1 cellular context compared by ENCODE assay signal in the genomic region with DNA sequence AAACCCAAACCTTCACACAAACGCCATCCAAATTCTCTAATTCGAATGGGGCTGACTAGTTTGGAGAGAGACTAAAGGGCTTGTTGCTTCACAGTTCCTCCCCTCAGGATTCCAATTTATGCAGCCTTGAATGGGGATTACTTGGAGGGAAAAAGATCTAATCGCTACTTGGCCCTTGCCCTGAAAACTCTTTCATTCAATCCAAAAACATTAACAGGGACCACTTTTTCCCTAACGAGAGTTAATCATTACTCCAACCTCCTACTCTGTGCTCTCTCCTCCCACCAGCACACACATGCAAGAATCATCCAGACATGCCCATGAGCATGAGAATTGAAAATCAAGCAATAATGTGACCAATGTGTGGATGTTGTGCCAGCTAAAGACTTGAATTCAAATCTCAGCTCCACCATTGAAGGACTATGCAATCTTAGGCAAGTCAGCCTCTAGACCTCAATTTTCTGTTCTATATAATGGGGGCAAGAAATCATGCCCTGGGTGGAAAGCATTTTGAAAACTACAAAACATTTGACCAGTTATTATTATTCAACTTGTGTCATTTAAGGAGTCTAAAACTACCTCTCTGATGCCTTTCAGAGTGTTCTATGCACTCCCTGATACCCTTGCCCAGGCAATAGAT.
TF ChIP-seq lines count a peak whose summit lies in the region.

No MANE protein-coding gene starts in this region.

TF ChIP-seq in HepG2, 621 proteins besides CTCF, POLR2A, EP300 and RAD21 (continued from another document and continues in another):
- TF ChIP-seq, protein P1, sequence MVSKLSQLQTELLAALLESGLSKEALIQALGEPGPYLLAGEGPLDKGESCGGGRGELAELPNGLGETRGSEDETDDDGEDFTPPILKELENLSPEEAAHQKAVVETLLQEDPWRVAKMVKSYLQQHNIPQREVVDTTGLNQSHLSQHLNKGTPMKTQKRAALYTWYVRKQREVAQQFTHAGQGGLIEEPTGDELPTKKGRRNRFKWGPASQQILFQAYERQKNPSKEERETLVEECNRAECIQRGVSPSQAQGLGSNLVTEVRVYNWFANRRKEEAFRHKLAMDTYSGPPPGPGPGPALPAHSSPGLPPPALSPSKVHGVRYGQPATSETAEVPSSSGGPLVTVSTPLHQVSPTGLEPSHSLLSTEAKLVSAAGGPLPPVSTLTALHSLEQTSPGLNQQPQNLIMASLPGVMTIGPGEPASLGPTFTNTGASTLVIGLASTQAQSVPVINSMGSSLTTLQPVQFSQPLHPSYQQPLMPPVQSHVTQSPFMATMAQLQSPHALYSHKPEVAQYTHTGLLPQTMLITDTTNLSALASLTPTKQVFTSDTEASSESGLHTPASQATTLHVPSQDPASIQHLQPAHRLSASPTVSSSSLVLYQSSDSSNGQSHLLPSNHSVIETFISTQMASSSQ (IDR thresholded peaks at IDR 0.05; ENCODE audit: low read depth), result peak; percentile 90
- TF ChIP-seq, protein P1 (CRISPR knock-in tag; IDR thresholded peaks at IDR 0.05; ENCODE audit: borderline replicate concordance), result peak; percentile 94
- TF ChIP-seq RCOR2 (CRISPR knock-in tag; IDR thresholded peaks at IDR 0.05), result peak; percentile 51; the same call in 1 of the 2 replicates
- peak; percentile 92 for TF ChIP-seq ZNF629 (CRISPR knock-in tag; conservative IDR thresholded peaks at IDR 0.05)
- TF ChIP-seq ZNF530 (CRISPR knock-in tag; IDR thresholded peaks at IDR 0.05; ENCODE audit: low read depth), result no peak
- 0 out of 2 replicates have a peak, but pooled peaks have one; percentile 53 for TF ChIP-seq TCF7 (IDR thresholded peaks at IDR 0.05; ENCODE audit: low read depth)
- TF ChIP-seq, protein P2, sequence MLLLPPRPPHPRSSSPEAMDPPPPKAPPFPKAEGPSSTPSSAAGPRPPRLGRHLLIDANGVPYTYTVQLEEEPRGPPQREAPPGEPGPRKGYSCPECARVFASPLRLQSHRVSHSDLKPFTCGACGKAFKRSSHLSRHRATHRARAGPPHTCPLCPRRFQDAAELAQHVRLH (CRISPR knock-in tag; IDR thresholded peaks at IDR 0.05; ENCODE audit: borderline replicate concordance, low read depth), result no peak
- TF ChIP-seq HNF4G (IDR thresholded peaks at IDR 0.05; ENCODE audit: borderline replicate concordance, low read depth, low read length), result peak; percentile 34; the same call in 1 of the 2 replicates
- no peak for TF ChIP-seq HNF4G (CRISPR knock-in tag; IDR thresholded peaks at IDR 0.05; ENCODE audit: borderline replicate concordance, low read depth)
- TF ChIP-seq ZNF761 (CRISPR knock-in tag; conservative IDR thresholded peaks at IDR 0.05), result no peak
- no peak for TF ChIP-seq YEATS4 (CRISPR knock-in tag; IDR thresholded peaks at IDR 0.05; ENCODE audit: borderline replicate concordance)
- TF ChIP-seq ZNF558 (CRISPR knock-in tag; IDR thresholded peaks at IDR 0.05; ENCODE audit: borderline replicate concordance), result no peak
- peak; percentile 70 for TF ChIP-seq PITX1 (CRISPR knock-in tag; IDR thresholded peaks at IDR 0.05)
- TF ChIP-seq ZNF20 (CRISPR knock-in tag; IDR thresholded peaks at IDR 0.05), result no peak
- TF ChIP-seq NR2F6 (IDR thresholded peaks at IDR 0.05), result 0 out of 2 replicates have a peak, but pooled peaks have one; percentile 48
- TF ChIP-seq NR2F6 (CRISPR knock-in tag; IDR thresholded peaks at IDR 0.05), result peak; percentile 42; the same call in 1 of the 2 replicates
- TF ChIP-seq NFATC3 (CRISPR knock-in tag; IDR thresholded peaks at IDR 0.05), result no peak
- TF ChIP-seq, protein P3, sequence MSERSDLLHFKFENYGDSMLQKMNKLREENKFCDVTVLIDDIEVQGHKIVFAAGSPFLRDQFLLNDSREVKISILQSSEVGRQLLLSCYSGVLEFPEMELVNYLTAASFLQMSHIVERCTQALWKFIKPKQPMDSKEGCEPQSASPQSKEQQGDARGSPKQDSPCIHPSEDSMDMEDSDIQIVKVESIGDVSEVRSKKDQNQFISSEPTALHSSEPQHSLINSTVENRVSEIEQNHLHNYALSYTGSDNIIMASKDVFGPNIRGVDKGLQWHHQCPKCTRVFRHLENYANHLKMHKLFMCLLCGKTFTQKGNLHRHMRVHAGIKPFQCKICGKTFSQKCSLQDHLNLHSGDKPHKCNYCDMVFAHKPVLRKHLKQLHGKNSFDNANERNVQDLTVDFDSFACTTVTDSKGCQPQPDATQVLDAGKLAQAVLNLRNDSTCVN (CRISPR knock-in tag; IDR thresholded peaks at IDR 0.05; ENCODE audit: borderline replicate concordance), result no peak
- TF ChIP-seq ZNF83 (CRISPR knock-in tag; IDR thresholded peaks at IDR 0.05; ENCODE audit: borderline replicate concordance), result no peak
- TF ChIP-seq, protein P4, sequence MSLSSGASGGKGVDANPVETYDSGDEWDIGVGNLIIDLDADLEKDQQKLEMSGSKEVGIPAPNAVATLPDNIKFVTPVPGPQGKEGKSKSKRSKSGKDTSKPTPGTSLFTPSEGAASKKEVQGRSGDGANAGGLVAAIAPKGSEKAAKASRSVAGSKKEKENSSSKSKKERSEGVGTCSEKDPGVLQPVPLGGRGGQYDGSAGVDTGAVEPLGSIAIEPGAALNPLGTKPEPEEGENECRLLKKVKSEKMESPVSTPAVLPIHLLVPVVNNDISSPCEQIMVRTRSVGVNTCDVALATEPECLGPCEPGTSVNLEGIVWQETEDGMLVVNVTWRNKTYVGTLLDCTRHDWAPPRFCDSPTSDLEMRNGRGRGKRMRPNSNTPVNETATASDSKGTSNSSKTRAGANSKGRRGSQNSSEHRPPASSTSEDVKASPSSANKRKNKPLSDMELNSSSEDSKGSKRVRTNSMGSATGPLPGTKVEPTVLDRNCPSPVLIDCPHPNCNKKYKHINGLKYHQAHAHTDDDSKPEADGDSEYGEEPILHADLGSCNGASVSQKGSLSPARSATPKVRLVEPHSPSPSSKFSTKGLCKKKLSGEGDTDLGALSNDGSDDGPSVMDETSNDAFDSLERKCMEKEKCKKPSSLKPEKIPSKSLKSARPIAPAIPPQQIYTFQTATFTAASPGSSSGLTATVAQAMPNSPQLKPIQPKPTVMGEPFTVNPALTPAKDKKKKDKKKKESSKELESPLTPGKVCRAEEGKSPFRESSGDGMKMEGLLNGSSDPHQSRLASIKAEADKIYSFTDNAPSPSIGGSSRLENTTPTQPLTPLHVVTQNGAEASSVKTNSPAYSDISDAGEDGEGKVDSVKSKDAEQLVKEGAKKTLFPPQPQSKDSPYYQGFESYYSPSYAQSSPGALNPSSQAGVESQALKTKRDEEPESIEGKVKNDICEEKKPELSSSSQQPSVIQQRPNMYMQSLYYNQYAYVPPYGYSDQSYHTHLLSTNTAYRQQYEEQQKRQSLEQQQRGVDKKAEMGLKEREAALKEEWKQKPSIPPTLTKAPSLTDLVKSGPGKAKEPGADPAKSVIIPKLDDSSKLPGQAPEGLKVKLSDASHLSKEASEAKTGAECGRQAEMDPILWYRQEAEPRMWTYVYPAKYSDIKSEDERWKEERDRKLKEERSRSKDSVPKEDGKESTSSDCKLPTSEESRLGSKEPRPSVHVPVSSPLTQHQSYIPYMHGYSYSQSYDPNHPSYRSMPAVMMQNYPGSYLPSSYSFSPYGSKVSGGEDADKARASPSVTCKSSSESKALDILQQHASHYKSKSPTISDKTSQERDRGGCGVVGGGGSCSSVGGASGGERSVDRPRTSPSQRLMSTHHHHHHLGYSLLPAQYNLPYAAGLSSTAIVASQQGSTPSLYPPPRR (CRISPR knock-in tag; IDR thresholded peaks at IDR 0.05; ENCODE audit: borderline replicate concordance), result peak; percentile 33; the same call in 1 of the 2 replicates
- no peak for TF ChIP-seq HNRNPUL1 (IDR thresholded peaks at IDR 0.05; ENCODE audit: low read depth, low read length)
- TF ChIP-seq, protein P5, sequence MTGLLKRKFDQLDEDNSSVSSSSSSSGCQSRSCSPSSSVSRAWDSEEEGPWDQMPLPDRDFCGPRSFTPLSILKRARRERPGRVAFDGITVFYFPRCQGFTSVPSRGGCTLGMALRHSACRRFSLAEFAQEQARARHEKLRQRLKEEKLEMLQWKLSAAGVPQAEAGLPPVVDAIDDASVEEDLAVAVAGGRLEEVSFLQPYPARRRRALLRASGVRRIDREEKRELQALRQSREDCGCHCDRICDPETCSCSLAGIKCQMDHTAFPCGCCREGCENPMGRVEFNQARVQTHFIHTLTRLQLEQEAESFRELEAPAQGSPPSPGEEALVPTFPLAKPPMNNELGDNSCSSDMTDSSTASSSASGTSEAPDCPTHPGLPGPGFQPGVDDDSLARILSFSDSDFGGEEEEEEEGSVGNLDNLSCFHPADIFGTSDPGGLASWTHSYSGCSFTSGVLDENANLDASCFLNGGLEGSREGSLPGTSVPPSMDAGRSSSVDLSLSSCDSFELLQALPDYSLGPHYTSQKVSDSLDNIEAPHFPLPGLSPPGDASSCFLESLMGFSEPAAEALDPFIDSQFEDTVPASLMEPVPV (CRISPR knock-in tag; IDR thresholded peaks at IDR 0.05), result no peak
- peak; percentile 28; the same call in 1 of the 2 replicates for TF ChIP-seq BCL6 (CRISPR knock-in tag; IDR thresholded peaks at IDR 0.05)
- TF ChIP-seq, protein P6, sequence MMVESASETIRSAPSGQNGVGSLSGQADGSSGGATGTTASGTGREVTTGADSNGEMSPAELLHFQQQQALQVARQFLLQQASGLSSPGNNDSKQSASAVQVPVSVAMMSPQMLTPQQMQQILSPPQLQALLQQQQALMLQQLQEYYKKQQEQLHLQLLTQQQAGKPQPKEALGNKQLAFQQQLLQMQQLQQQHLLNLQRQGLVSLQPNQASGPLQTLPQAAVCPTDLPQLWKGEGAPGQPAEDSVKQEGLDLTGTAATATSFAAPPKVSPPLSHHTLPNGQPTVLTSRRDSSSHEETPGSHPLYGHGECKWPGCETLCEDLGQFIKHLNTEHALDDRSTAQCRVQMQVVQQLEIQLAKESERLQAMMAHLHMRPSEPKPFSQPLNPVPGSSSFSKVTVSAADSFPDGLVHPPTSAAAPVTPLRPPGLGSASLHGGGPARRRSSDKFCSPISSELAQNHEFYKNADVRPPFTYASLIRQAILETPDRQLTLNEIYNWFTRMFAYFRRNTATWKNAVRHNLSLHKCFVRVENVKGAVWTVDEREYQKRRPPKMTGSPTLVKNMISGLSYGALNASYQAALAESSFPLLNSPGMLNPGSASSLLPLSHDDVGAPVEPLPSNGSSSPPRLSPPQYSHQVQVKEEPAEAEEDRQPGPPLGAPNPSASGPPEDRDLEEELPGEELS (CRISPR knock-in tag; IDR thresholded peaks at IDR 0.05), result peak; percentile 42; the same call in 1 of the 2 replicates
- TF ChIP-seq ZMYM3 (CRISPR knock-in tag; IDR thresholded peaks at IDR 0.05), result peak; percentile 46; the same call in 1 of the 2 replicates
- peak; percentile 94 for TF ChIP-seq MED13 (CRISPR knock-in tag; IDR thresholded peaks at IDR 0.05)
- 0 out of 2 replicates have a peak, but pooled peaks have one; percentile 10 for TF ChIP-seq ADNP (CRISPR knock-in tag; IDR thresholded peaks at IDR 0.05)
- TF ChIP-seq KDM1A (CRISPR knock-in tag; IDR thresholded peaks at IDR 0.05), result no peak
- no peak for TF ChIP-seq KLF13 (CRISPR knock-in tag; IDR thresholded peaks at IDR 0.05)
- no peak for TF ChIP-seq ZBTB3 (CRISPR knock-in tag; IDR thresholded peaks at IDR 0.05; ENCODE audit: borderline replicate concordance, low read depth)
- no peak for TF ChIP-seq TP53 (CRISPR knock-in tag; conservative IDR thresholded peaks at IDR 0.05)
- no peak for TF ChIP-seq JUND (CRISPR knock-in tag; IDR thresholded peaks at IDR 0.05)
- TF ChIP-seq, protein P7, sequence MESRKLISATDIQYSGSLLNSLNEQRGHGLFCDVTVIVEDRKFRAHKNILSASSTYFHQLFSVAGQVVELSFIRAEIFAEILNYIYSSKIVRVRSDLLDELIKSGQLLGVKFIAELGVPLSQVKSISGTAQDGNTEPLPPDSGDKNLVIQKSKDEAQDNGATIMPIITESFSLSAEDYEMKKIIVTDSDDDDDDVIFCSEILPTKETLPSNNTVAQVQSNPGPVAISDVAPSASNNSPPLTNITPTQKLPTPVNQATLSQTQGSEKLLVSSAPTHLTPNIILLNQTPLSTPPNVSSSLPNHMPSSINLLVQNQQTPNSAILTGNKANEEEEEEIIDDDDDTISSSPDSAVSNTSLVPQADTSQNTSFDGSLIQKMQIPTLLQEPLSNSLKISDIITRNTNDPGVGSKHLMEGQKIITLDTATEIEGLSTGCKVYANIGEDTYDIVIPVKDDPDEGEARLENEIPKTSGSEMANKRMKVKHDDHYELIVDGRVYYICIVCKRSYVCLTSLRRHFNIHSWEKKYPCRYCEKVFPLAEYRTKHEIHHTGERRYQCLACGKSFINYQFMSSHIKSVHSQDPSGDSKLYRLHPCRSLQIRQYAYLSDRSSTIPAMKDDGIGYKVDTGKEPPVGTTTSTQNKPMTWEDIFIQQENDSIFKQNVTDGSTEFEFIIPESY (CRISPR knock-in tag; IDR thresholded peaks at IDR 0.05), result no peak
- peak; percentile 16; the same call in 1 of the 2 replicates for TF ChIP-seq RARA (CRISPR knock-in tag; IDR thresholded peaks at IDR 0.05)
- TF ChIP-seq ISL2 (CRISPR knock-in tag; IDR thresholded peaks at IDR 0.05), result peak; percentile 86
- peak; percentile 88; the same call in 1 of the 2 replicates for TF ChIP-seq CHD4 (IDR thresholded peaks at IDR 0.05; ENCODE audit: borderline replicate concordance, low read length)
- TF ChIP-seq RNF2 (conservative IDR thresholded peaks at IDR 0.05; ENCODE audit: low read depth), result no peak
- TF ChIP-seq, protein P8, sequence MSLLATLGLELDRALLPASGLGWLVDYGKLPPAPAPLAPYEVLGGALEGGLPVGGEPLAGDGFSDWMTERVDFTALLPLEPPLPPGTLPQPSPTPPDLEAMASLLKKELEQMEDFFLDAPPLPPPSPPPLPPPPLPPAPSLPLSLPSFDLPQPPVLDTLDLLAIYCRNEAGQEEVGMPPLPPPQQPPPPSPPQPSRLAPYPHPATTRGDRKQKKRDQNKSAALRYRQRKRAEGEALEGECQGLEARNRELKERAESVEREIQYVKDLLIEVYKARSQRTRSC (CRISPR knock-in tag; IDR thresholded peaks at IDR 0.05; ENCODE audit: low read depth), result no peak
- no peak for TF ChIP-seq STAG1 (CRISPR knock-in tag; IDR thresholded peaks at IDR 0.05)
- peak; percentile 78; the same call in 1 of the 2 replicates for TF ChIP-seq NCOA2 (CRISPR knock-in tag; IDR thresholded peaks at IDR 0.05)
- peak; percentile 20; the same call in 1 of the 2 replicates for TF ChIP-seq SOX5 (CRISPR knock-in tag; IDR thresholded peaks at IDR 0.05; ENCODE audit: borderline replicate concordance)
- no peak for TF ChIP-seq GZF1 (CRISPR knock-in tag; IDR thresholded peaks at IDR 0.05)
- peak; percentile 20; the same call in 1 of the 2 replicates for TF ChIP-seq SAP130 (CRISPR knock-in tag; IDR thresholded peaks at IDR 0.05; ENCODE audit: low read depth)
- no peak for TF ChIP-seq KAT7 (CRISPR knock-in tag; IDR thresholded peaks at IDR 0.05; ENCODE audit: borderline replicate concordance)
- TF ChIP-seq SRF (IDR thresholded peaks at IDR 0.05; ENCODE audit: low read depth, low read length), result no peak
- no peak for TF ChIP-seq ZNF12 (CRISPR knock-in tag; IDR thresholded peaks at IDR 0.05)
- no peak for TF ChIP-seq GLI4 (CRISPR knock-in tag; IDR thresholded peaks at IDR 0.05; ENCODE audit: borderline replicate concordance)
